ENCODE assay signal across 24 cellular contexts in the genomic region with DNA sequence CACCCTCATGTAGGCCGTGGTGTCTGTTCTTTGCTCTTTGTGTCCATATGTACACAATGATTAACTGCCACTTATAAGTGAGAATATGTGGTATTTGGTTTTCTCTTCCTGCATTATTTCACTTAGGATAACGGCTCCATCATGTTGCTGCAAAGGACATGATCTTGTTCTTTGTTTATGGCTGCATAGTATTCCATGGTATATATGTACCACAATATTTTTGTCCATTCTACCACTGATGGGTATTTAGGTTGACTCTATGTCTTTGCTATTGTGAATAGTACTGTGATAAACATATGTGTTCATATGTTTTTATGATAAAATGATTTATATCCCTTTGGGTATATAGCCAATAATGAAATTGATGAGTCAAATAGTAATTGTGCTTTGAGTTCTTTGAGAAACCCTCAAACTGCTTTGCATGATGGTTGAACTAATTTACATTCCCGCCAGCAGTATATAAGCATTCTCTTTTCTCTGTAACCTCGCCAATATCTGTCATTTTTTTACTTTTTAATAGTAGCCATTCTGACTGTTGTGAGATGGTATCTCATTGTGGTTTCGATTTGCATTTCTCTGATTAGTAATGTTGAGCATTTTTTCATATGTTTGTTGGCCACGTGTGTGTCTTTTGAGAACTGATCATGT.
"Had no signal": no experiment of that assay in that cellular context is flagged by ENCODE, and none has a peak within 500 bp of the region (broad histone marks: within the 10 kb centered on the region; RNA-seq: fewer than 3 reads in every experiment).

No MANE protein-coding gene starts in this region.

- H3K27ac ChIP-seq: KMS-11, SJSA1, SK-N-MC had no signal

- H3K36me3 ChIP-seq: SJSA1 had no signal

- ATAC-seq: HepG2 had no signal

- H3K4me3 ChIP-seq: SJSA1, SK-N-MC had no signal

- DNase-seq: IMR-90, Kasumi-1, MM.1S, NCI-H1092 treated with DMSO at 0.1 percent for 48 hours, NCI-H1436, NCI-H187, NCI-H2029, NCI-H2081 treated with DMSO at 0.1 percent for 48 hours, NCI-H2171, NCI-H226, NCI-H446, NCI-H510A, NCI-H524 treated with DMSO at 0.1 percent for 48 hours, NCI-H69, NCI-H774, Right ventricle myocardium superior, RPMI8226, SIG-M5, T-helper 1 cell had no signal

- H3K4me2 ChIP-seq: KMS-11 had no signal

- FAIRE-seq: HepG2, RCC 7860 had no signal

- H3K27me3 ChIP-seq: SJSA1 had no signal

- H3K9ac ChIP-seq: KMS-11 had no signal

- H3K9me3 ChIP-seq: SJSA1 had no signal
